ENCODE assay signal across 8 cellular contexts in the genomic region with DNA sequence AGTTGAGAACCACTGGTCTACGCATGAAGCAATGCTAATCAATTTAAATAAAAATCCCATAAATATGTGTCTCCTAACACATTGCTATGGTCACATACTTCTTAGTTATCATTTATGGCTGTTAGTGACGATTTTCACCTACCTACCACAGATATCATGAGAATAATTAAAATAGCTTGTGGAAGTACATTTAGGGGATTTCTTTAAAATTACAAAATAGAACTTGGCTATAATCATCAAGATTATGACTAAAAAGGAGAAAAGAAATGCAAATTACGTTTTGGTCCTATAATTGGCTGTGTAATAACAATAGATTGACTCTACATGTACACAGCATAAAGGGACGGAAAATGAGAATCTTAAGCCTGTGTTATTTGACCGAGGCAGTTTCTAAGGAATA.
DNase-seq lines count a peak whose midpoint lies in the region; ATAC-seq and TF ChIP-seq lines count a peak whose summit lies in the region.
"Not testable (repeated sequence)": the region's sequence is repeated elsewhere in the genome, so short reads cannot be mapped to it uniquely, and the experiment has no call there.

No MANE protein-coding gene starts in this region.

- not testable (repeated sequence) for H3K9me3 Mint-ChIP-seq in stimulated activated naive B cell treated with anti-CD40 and anti-IgM and Interleukin-4, amounts not matched to agents 10 μg/mL and 1 μg/mL and 100 μg/mL, for 72 hours

- not testable (repeated sequence) for H3K4me3 Mint-ChIP-seq in stimulated activated naive B cell treated with anti-CD40 and anti-IgM and Interleukin-4, amounts not matched to agents 10 μg/mL and 1 μg/mL and 100 μg/mL, for 72 hours

- not testable (repeated sequence) for TF ChIP-seq CTCF in GM20000 (IDR thresholded peaks at IDR 0.05; ENCODE audit: extremely low read depth, missing control alignments)

- H3K27ac Mint-ChIP-seq in stimulated activated naive B cell treated with anti-CD40 and anti-IgM and Interleukin-4, amounts not matched to agents 10 μg/mL and 1 μg/mL and 100 μg/mL, for 72 hours = not testable (repeated sequence)

- not testable (repeated sequence) for H3K27me3 Mint-ChIP-seq in stimulated activated naive B cell treated with anti-CD40 and anti-IgM and Interleukin-4, amounts not matched to agents 10 μg/mL and 1 μg/mL and 100 μg/mL, for 72 hours

- H3K36me3 Mint-ChIP-seq in stimulated activated naive B cell treated with anti-CD40 and anti-IgM and Interleukin-4, amounts not matched to agents 10 μg/mL and 1 μg/mL and 100 μg/mL, for 72 hours = not testable (repeated sequence)

- H3K4me1 Mint-ChIP-seq in stimulated activated naive B cell treated with anti-CD40 and anti-IgM and Interleukin-4, amounts not matched to agents 10 μg/mL and 1 μg/mL and 100 μg/mL, for 72 hours = not testable (repeated sequence)

- peak; percentile 79 for ATAC-seq in GM18517 (IDR thresholded peaks at IDR 0.05; ENCODE audit: unreplicated experiment)
- ATAC-seq in GM19023 (IDR thresholded peaks at IDR 0.05; ENCODE audit: unreplicated experiment) = peak; percentile 76
- ATAC-seq in GM21723 (IDR thresholded peaks at IDR 0.05; ENCODE audit: unreplicated experiment) = peak; percentile 76
- peak; percentile 73 for ATAC-seq in HG02763 (IDR thresholded peaks at IDR 0.05; ENCODE audit: unreplicated experiment)
- peak; percentile 65 for ATAC-seq in HG03039 (IDR thresholded peaks at IDR 0.05; ENCODE audit: unreplicated experiment)
- ATAC-seq in HG03439 (IDR thresholded peaks at IDR 0.05; ENCODE audit: unreplicated experiment) = peak; percentile 87
- ATAC-seq in stimulated activated naive B cell treated with anti-CD40 and anti-IgM and Interleukin-4, amounts not matched to agents 10 μg/mL and 1 μg/mL and 100 μg/mL, for 72 hours (replicated peaks) = peak; percentile 44 to 64

- DNase-seq in GM20000 (ENCODE audit: low spot score) = peak; percentile 0
- DNase-seq in stimulated activated naive B cell treated with anti-CD40 and anti-IgM and Interleukin-4, amounts not matched to agents 10 μg/mL and 1 μg/mL and 100 μg/mL, for 72 hours = not testable (repeated sequence)
